In the genomic region with DNA sequence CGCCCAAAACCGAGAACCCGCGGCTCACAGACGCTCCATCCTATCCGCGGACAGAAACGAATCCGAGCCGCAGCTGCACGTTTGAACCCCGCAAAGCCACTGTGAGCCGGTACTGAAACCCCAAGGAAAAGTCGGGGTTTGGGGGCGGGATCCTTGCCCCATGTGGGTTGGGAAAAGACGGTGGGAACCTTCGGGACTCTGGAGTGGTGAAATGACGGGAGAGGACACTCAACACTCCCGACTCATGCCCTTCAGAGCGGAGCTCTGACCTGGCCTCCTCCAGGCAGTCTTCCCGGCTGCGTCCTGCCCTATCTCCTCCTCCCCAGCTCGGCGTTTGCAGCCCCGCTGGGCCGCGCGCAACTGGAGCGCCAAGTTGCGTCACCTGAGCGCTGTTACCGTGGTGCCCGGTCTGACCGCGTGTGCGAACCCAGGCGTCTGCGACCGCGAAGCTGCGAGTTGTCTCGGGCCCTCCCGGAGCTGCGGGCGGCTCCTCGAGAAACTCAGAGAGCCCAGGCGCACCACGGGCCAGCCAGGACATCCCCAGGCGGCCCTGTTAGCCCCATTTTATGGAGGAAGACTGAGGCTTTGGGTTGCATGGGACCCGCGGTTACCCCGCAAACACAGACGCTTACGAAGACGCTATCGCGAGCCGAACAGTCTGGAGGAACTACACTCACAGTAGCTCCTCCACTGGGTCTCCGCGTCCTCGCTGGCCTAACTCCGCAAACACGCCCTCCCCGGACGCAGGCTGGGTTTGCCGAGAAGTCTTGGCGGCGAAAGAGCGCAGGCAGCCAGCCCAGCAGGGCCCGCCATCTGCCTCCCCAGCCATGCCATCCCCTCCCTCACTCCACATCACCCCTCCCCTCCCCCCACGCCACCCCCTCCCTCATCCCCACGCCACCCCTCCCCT, we compare ENCODE assay signal across 1 cellular context.
TF ChIP-seq lines count a peak whose summit lies in the region.

No MANE protein-coding gene starts in this region.

TF ChIP-seq in GM12878, 131 proteins besides CTCF, POLR2A, EP300 and RAD21:
- TF ChIP-seq SMC3 (IDR thresholded peaks at IDR 0.05; ENCODE audit: borderline replicate concordance, low read length): no peak
- TF ChIP-seq MEF2A (IDR thresholded peaks at IDR 0.05; ENCODE audit: insufficient read depth, low read depth, low read length): no peak
- TF ChIP-seq FOXK2 (IDR thresholded peaks at IDR 0.05): no peak
- TF ChIP-seq CBFB (IDR thresholded peaks at IDR 0.05; ENCODE audit: low read depth): no peak
- TF ChIP-seq NFYA (IDR thresholded peaks at IDR 0.05; ENCODE audit: borderline replicate concordance, low read depth, low read length): no peak
- TF ChIP-seq ZSCAN29 (IDR thresholded peaks at IDR 0.05): no peak
- TF ChIP-seq, protein P1, sequence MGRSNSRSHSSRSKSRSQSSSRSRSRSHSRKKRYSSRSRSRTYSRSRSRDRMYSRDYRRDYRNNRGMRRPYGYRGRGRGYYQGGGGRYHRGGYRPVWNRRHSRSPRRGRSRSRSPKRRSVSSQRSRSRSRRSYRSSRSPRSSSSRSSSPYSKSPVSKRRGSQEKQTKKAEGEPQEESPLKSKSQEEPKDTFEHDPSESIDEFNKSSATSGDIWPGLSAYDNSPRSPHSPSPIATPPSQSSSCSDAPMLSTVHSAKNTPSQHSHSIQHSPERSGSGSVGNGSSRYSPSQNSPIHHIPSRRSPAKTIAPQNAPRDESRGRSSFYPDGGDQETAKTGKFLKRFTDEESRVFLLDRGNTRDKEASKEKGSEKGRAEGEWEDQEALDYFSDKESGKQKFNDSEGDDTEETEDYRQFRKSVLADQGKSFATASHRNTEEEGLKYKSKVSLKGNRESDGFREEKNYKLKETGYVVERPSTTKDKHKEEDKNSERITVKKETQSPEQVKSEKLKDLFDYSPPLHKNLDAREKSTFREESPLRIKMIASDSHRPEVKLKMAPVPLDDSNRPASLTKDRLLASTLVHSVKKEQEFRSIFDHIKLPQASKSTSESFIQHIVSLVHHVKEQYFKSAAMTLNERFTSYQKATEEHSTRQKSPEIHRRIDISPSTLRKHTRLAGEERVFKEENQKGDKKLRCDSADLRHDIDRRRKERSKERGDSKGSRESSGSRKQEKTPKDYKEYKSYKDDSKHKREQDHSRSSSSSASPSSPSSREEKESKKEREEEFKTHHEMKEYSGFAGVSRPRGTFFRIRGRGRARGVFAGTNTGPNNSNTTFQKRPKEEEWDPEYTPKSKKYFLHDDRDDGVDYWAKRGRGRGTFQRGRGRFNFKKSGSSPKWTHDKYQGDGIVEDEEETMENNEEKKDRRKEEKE (IDR thresholded peaks at IDR 0.05): no peak
- no peak for TF ChIP-seq ETV6 (conservative IDR thresholded peaks at IDR 0.05 in 1 of 2, IDR thresholded peaks at IDR 0.05 in 1 of 2; ENCODE audit: borderline replicate concordance in 1 of 2, low read depth in 1 of 2)
- TF ChIP-seq TARDBP (IDR thresholded peaks at IDR 0.05; ENCODE audit: borderline replicate concordance): no peak
- TF ChIP-seq STAT3 (IDR thresholded peaks at IDR 0.05; ENCODE audit: low read depth, low read length): no peak
- TF ChIP-seq CREM (IDR thresholded peaks at IDR 0.05; ENCODE audit: low read depth): no peak
- TF ChIP-seq JUNB (IDR thresholded peaks at IDR 0.05): no peak
